8 cellular contexts compared by ENCODE assay signal in the genomic region with DNA sequence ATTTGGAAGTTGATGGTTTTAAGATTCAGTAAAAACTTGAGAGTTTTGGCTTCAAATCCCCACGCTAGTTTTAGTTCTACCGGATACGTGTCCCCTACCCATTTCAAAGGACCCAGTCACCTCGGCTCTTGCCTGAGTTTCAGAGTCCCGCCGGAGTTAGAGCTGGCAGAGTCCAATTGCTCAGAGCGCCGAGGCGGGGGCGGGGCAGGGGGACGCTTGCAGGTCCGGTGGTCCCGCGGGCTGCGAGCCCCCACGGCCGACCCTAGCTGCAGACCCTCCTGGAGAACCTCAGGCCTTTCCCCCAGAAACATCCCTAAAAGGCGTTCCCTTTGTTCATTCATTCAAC. TPM values are rescaled to one million over a fixed set of nuclear protein-coding genes. Genes with fewer than 3 reads are reported as not detected.
DNase-seq lines count a peak whose midpoint lies in the region; ATAC-seq and TF ChIP-seq lines count a peak whose summit lies in the region.

No MANE protein-coding gene starts in this region.

- CTCF ChIA-PET in A673 (lab: Charles Lee) = no interaction called here

- H3K4me3 Mint-ChIP-seq in brain = peak overlapping the region; percentile 96 to 98 (median 98)

- H3K36me3 ChIP-seq in A673 (ENCODE audit: insufficient read depth, low read length, poor library complexity, severe bottlenecking) (peaks cover 9% of the 10 kb centered on the region), kidney epithelial cell (ENCODE audit: control insufficient read depth, insufficient read depth, low read length) (no peaks in the 10 kb centered on the region)

- H3K36me3 Mint-ChIP-seq in brain = peaks cover 23% of the 10 kb centered on the region

- H3K9me3 Mint-ChIP-seq in brain = no peaks in the 10 kb centered on the region

- peak overlapping the region; percentile 100 for H3K27ac Mint-ChIP-seq in brain

- DNase-seq in A673 (ENCODE audit: low spot score) (no peak), T-helper 2 cell (peak in 4 of 5 experiments; percentile 8 to 54 (median 12)), kidney epithelial cell (ENCODE audit: low read depth) (no peak), cerebellar cortex (ENCODE audit: low spot score) (no peak)
- peak in 3 of 4 experiments; percentile 3 to 41 (median 24) for DNase-seq in stimulated activated CD4-positive, alpha-beta T cell treated with anti-CD3 and anti-CD28 coated beads, Interleukin-1b, Interleukin-23, amount 100 ng/mL, for 24 hours (ENCODE audit: low read depth in 4 of 4, low spot score in 1 of 4)

- H3K4me3 ChIP-seq in A673 (ENCODE audit: low read depth, low read length, poor library complexity, severe bottlenecking) (peak overlapping the region; percentile 67), kidney epithelial cell (ENCODE audit: low read depth, low read length) (peak overlapping the region; percentile 61)

- BruUV-seq in A673 (replicated peaks; lab: Mats Ljungman, UMichigan) = TSS peak; percentile 84

- ATAC-seq in HG03558 (IDR thresholded peaks at IDR 0.05; ENCODE audit: extremely low read depth, unreplicated experiment) = peak; percentile 19

- TF ChIP-seq CTCF in A673 (conservative IDR thresholded peaks at IDR 0.05; ENCODE audit: low read depth, low read length) (no peak), brain (conservative IDR thresholded peaks at IDR 0.05) (no peak), kidney epithelial cell (IDR thresholded peaks at IDR 0.05; ENCODE audit: insufficient read depth, low read length, poor library complexity, severe bottlenecking) (no peak)

- peaks cover 26% of the 10 kb centered on the region for H3K4me1 ChIP-seq in A673 (ENCODE audit: insufficient read depth, low read length, poor library complexity, severe bottlenecking)

- H3K4me1 Mint-ChIP-seq in brain = peaks cover 68% of the 10 kb centered on the region

- POLR2A ChIA-PET in A673 (lab: Charles Lee; ENCODE audit: low non-redundant PET) = no interaction called here

- intact Hi-C loops in A673 (cut with micrococcal nuclease; ENCODE audit: unreplicated experiment) = loop anchor here (2.0 kb wide), 1 partner anchor 180 kb away; a partner anchor contains a TSS

- no peaks in the 10 kb centered on the region for H3K9me3 ChIP-seq in A673 (ENCODE audit: low read depth, low read length, poor library complexity, severe bottlenecking)

- TF ChIP-seq POLR2A in GM19099 (IDR thresholded peaks at IDR 0.05; ENCODE audit: extremely low read depth, insufficient read length, low read depth) = peak; percentile 14

- peaks cover 12% of the 10 kb centered on the region for H3K27me3 Mint-ChIP-seq in brain

- peak overlapping the region; percentile 97 for H3K27ac ChIP-seq in A673 (ENCODE audit: low read depth, low read length, poor library complexity, severe bottlenecking)

- H3K27me3 ChIP-seq in A673 (replicated peaks; ENCODE audit: insufficient read depth, low read depth, low read length, poor library complexity) (no peaks in the 10 kb centered on the region), kidney epithelial cell (ENCODE audit: control insufficient read depth, insufficient read depth, low read length) (no peaks in the 10 kb centered on the region)

RNA-seq across cellular contexts. Expression of gene VPS45, which starts 0.8 kb away (rescaled TPM):
- total RNA-seq in A673 (2021) (50.3 and 51.3 TPM in 2 replicates), kidney epithelial cell (23.6 and 23.9 TPM in 2 replicates)
- polyA plus RNA-seq in brain (ENCODE audit: insufficient read depth, low read depth, low replicate concordance) = 35.0 TPM

RNA-seq across cellular contexts. Expression of gene OTUD7B, which starts 56.3 kb away (rescaled TPM):
- total RNA-seq in A673 (2021) (19.0 and 20.9 TPM in 2 replicates), kidney epithelial cell (10.1 and 14.7 TPM in 2 replicates)
- 11.0 TPM for polyA plus RNA-seq in brain (ENCODE audit: insufficient read depth, low read depth, low replicate concordance)

Comparison
In these comparisons a context has a peak if more than half of its experiments do, and no peak if none do; other contexts are left out.
1. DNase-seq: peak in T-helper 2 cell (4 of 5) and stimulated activated CD4-positive, alpha-beta T cell treated with anti-CD3 and anti-CD28 coated beads, Interleukin-1b, Interleukin-23, amount 100 ng/mL, for 24 hours (3 of 4); none in A673 (single experiment), kidney epithelial cell (single experiment) and cerebellar cortex (single experiment).